ENCODE assay signal across 25 cellular contexts in genomic region chr1:180762796-180763195, GRCh38.
"Had no signal": no experiment of that assay in that cellular context is flagged by ENCODE, and none has a peak within 500 bp of the region (broad histone marks: within the 10 kb centered on the region; RNA-seq: fewer than 3 reads in every experiment).

No MANE protein-coding gene starts in this region.

- H3K27me3 ChIP-seq: adrenal gland, body of pancreas, esophagus squamous epithelium had no signal

- H3K27ac ChIP-seq: adrenal gland, body of pancreas, epithelial cell of prostate, esophagus squamous epithelium had no signal

- ATAC-seq: activated CD4-positive, alpha-beta T cell treated with anti-CD3 and anti-CD28 coated beads for 36 hours; activated CD8-positive, alpha-beta memory T cell treated with anti-CD3 and anti-CD28 coated beads, Interleukin-2, amount 10 ng/mL, durations not matched to agents 7 days and 5 days; activated CD8-positive, alpha-beta T cell treated with anti-CD3 and anti-CD28 coated beads, Interleukin-2, amount 10 ng/mL, durations not matched to agents 7 days and 5 days; activated naive CD8-positive, alpha-beta T cell treated with anti-CD3 and anti-CD28 coated beads, Interleukin-2, amount 50 U/mL, for 24 hours; body of pancreas had no signal

- H3K9me3 ChIP-seq: adrenal gland, body of pancreas, esophagus squamous epithelium had no signal

- DNase-seq: activated CD4-positive, alpha-beta memory T cell treated with anti-CD3 and anti-CD28 coated beads for 36 hours; activated CD4-positive, alpha-beta T cell treated with anti-CD3 and anti-CD28 coated beads for 36 hours; activated CD4-positive, alpha-beta T cell treated with anti-CD3 and anti-CD28 coated beads, Interleukin-2, amount 10 ng/mL, durations not matched to agents 24 days and 14 days; activated CD4-positive, CD25-positive, alpha-beta regulatory T cell; activated CD4-positive, CD25-positive, alpha-beta regulatory T cell treated with anti-CD3 and anti-CD28 coated beads, Interleukin-2, amount 50 U/mL, for 72 hours; activated CD8-positive, alpha-beta memory T cell treated with anti-CD3 and anti-CD28 coated beads, Interleukin-2, amount 10 ng/mL, durations not matched to agents 7 days and 5 days; activated CD8-positive, alpha-beta memory T cell treated with anti-CD3 and anti-CD28 coated beads, Interleukin-2, amount 50 U/mL, for 4 hours; activated CD8-positive, alpha-beta T cell treated with anti-CD3 and anti-CD28 coated beads, Interleukin-2, amount 10 ng/mL, durations not matched to agents 7 days and 5 days; activated effector memory CD4-positive, alpha-beta T cell treated with anti-CD3 and anti-CD28 coated beads, Interleukin-2, amount 50 U/mL, for 16 hours; activated naive CD4-positive, alpha-beta T cell treated with anti-CD3 and anti-CD28 coated beads for 36 hours; activated naive CD8-positive, alpha-beta T cell treated with anti-CD3 and anti-CD28 coated beads for 36 hours; activated naive CD8-positive, alpha-beta T cell treated with anti-CD3 and anti-CD28 coated beads, Interleukin-2, amount 50 U/mL, for 24 hours; activated T-cell treated with anti-CD3 and anti-CD28 coated beads, Interleukin-2, amount 50 U/mL, for 1 hour; activated T-cell treated with anti-CD3 and anti-CD28 coated beads, Interleukin-2, amount 50 U/mL, for 48 hours; adrenal gland; amygdala; aorta; body of pancreas; caudate nucleus; cortex of kidney; effector CD8-positive, alpha-beta T cell; esophagus squamous epithelium; foreskin fibroblast; T-helper 2 cell had no signal

- H3K36me3 ChIP-seq: adrenal gland, esophagus squamous epithelium had no signal

- H3K4me3 ChIP-seq: adrenal gland, body of pancreas, esophagus squamous epithelium had no signal

- H3K4me1 ChIP-seq: adrenal gland, esophagus squamous epithelium had no signal
